In the genomic region with DNA sequence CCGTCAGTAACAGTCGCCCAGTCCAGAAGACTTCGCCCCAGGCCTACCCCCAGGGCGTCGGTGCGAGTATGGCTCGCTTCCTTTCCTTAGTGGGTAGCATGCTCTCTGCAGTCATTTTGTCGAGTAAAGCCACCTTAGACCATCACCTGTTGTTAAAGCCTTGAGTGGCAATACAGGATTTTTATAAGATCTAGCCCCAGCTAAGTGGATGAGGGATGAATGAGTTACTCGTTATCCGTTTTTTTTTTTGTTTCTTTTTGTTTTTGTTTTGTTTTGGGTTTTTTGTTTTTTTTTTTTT, we compare ENCODE assay signal across 8 cellular contexts. TPM values are rescaled to one million over a fixed set of nuclear protein-coding genes. Genes with fewer than 3 reads are reported as not detected.
DNase-seq lines count a peak whose midpoint lies in the region; ATAC-seq, FAIRE-seq and TF ChIP-seq lines count a peak whose summit lies in the region.

No MANE protein-coding gene starts in this region.

- peak overlapping the region; percentile 98 for H3K4me2 ChIP-seq in HepG2 (ENCODE audit: low read depth, low read length)

- no peak for ATAC-seq in heart left ventricle
- ATAC-seq in left ventricle myocardium superior, result no peak
- no peak for ATAC-seq in HepG2
- no peak for ATAC-seq in upper lobe of right lung
- ATAC-seq in HG03439 (IDR thresholded peaks at IDR 0.05; ENCODE audit: unreplicated experiment), result no peak
- ATAC-seq in GM21723 (IDR thresholded peaks at IDR 0.05; ENCODE audit: unreplicated experiment), result no peak
- ATAC-seq in GM19455 (IDR thresholded peaks at IDR 0.05; ENCODE audit: unreplicated experiment), result no peak

- no peaks in the 10 kb centered on the region for H3K9me3 ChIP-seq in heart left ventricle
- no peaks in the 10 kb centered on the region for H3K9me3 ChIP-seq in HepG2 (ENCODE audit: low read length)
- no peaks in the 10 kb centered on the region for H3K9me3 ChIP-seq in upper lobe of right lung

- POLR2A ChIA-PET in HepG2 (lab: Yijun Ruan, JAX), result interaction anchor here (0.7 to 3.1 kb wide), 25 partner anchors 8 to 177 kb away, joined by 3 to 24 read pairs (median 6); a partner anchor contains a TSS

- H3K4me1 ChIP-seq in heart left ventricle, result peaks cover 0 to 43% (median 25%) of the 10 kb centered on the region in 12 donors
- peaks cover 56% of the 10 kb centered on the region for H3K4me1 ChIP-seq in HepG2 (ENCODE audit: insufficient read depth, low read length)
- peaks cover 18% of the 10 kb centered on the region for H3K4me1 ChIP-seq in upper lobe of right lung

- peaks cover 41% of the 10 kb centered on the region for H3K79me2 ChIP-seq in HepG2 (ENCODE audit: insufficient read depth, low read length)

- TF ChIP-seq POLR2A in heart left ventricle (IDR thresholded peaks at IDR 0.05), result no peak
- TF ChIP-seq POLR2A in HepG2 (IDR thresholded peaks at IDR 0.05; ENCODE audit: insufficient read depth in 1 of 2, low read depth in 2 of 2, low read length in 2 of 2), result peak; percentile 51 to 87

- H3K36me3 ChIP-seq in heart left ventricle (peaks cover 0 to 43% (median 38%) of the 10 kb centered on the region in 9 donors), HepG2 (replicated peaks in 1 of 2; ENCODE audit: control insufficient read depth in 1 of 2, insufficient read depth in 2 of 2, low read length in 2 of 2) (peaks cover 8 to 15% of the 10 kb centered on the region in 2 experiments), upper lobe of right lung (peaks cover 38% of the 10 kb centered on the region)

- TF ChIP-seq CTCF in heart left ventricle (IDR thresholded peaks at IDR 0.05) (peak in 3 of 12 donors; percentile 0 to 10 (median 7)), astrocyte of the cerebellum (IDR thresholded peaks at IDR 0.05; ENCODE audit: low read depth, low read length, missing control alignments) (no peak), HepG2 (CRISPR knock-in tag; IDR thresholded peaks at IDR 0.05) (peak; percentile 34; the same call in 1 of the 2 replicates), upper lobe of right lung (IDR thresholded peaks at IDR 0.05) (no peak)

- H3K9ac ChIP-seq in HepG2 (ENCODE audit: insufficient read depth, low read depth, low read length), result peak overlapping the region; percentile 65

- DNase-seq in heart left ventricle (no peak), left ventricle myocardium superior (no peak), astrocyte of the cerebellum (ENCODE audit: low read depth) (no peak), HepG2 (ENCODE audit: low spot score) (no peak), upper lobe of right lung (no peak)

- no peak for TF ChIP-seq RAD21 in HepG2 (CRISPR knock-in tag; IDR thresholded peaks at IDR 0.05)

- H3K27ac ChIP-seq in heart left ventricle (peak overlapping the region in 11 of 12 donors; percentile 55 to 95 (median 91)), HepG2 (ENCODE audit: extremely low read length, insufficient read depth, low read length) (peak overlapping the region; percentile 79), upper lobe of right lung (peak overlapping the region; percentile 95)

- WGBS in heart left ventricle, 4 donors, result 1 to 2% (median 1%) methylated on average over 7 to 10 of the region's 10 CpGs
- 3% methylated on average over 8 of the region's 10 CpGs for WGBS in HepG2 (ENCODE audit: low lambda C conversion rate)

- TF ChIP-seq EP300 in HepG2 (IDR thresholded peaks at IDR 0.05; ENCODE audit: low read depth in 2 of 2, low read length in 2 of 2) (no peak), HepG2 (CRISPR knock-in tag; IDR thresholded peaks at IDR 0.05; ENCODE audit: borderline replicate concordance) (0 out of 2 replicates have a peak, but pooled peaks have one; percentile 3)

- in situ Hi-C loops in astrocyte of the cerebellum (cut with HindIII; ENCODE audit: low sequenced_read_pairs), result no loop called here
- in situ Hi-C loops in HepG2 (cut with HindIII; ENCODE audit: extremely low pct_ligation_motif_present, low pct_unique_long_range_greater_than_20kb), result no loop called here

- H3K4me3 ChIP-seq in heart left ventricle (peak overlapping the region in 11 of 12 donors; percentile 77 to 100 (median 96)), astrocyte of the cerebellum (ENCODE audit: low read depth, low read length) (peak overlapping the region; percentile 90), HepG2 (replicated peaks in 1 of 3; ENCODE audit: insufficient read depth in 1 of 3, low read depth in 2 of 3, low read length in 3 of 3) (peak overlapping the region; percentile 83 to 98 (median 91); a peak in 5 of 6 replicates), upper lobe of right lung (peak overlapping the region; percentile 96)

- H3K27me3 ChIP-seq in heart left ventricle (no peaks in the 10 kb centered on the region), HepG2 (ENCODE audit: control insufficient read depth in 1 of 2, insufficient read depth in 2 of 2, low read length in 2 of 2) (no peaks in the 10 kb centered on the region; a peak in 1 of 5 replicates), upper lobe of right lung (no peaks in the 10 kb centered on the region)

- CTCF ChIA-PET in HepG2 (lab: Yijun Ruan, JAX; ENCODE audit: low intra/inter-chr PET ratio, low total read pairs), result no interaction called here

- BruUV-seq in HepG2 (replicated peaks; lab: Mats Ljungman, UMichigan), result no TSS peak

- peaks cover 29% of the 10 kb centered on the region for H4K20me1 ChIP-seq in HepG2 (ENCODE audit: insufficient read depth, low read length)

- FAIRE-seq in HepG2 (lab: Jason Lieb, UNC), result no peak

- peak overlapping the region; percentile 93 for H2AFZ ChIP-seq in HepG2 (ENCODE audit: low read length)

- intact Hi-C loops in heart left ventricle (cut with DNase I), result loop anchor here in 1 of 10 donors (2.0 kb wide), 1 partner anchor 51 kb away; no protein-coding TSS in a partner anchor
- intact Hi-C loops in left ventricle myocardium superior (cut with micrococcal nuclease), result no loop called here
- intact Hi-C loops in HepG2 (cut with micrococcal nuclease; ENCODE audit: unreplicated experiment), result loop anchor here (5.0 to 10.0 kb wide), 2 partner anchors 42 to 51 kb away; a partner anchor contains a TSS
- intact Hi-C loops in upper lobe of right lung (cut with DNase I), result no loop called here

RNA-seq across cellular contexts. Expression of a gene that starts 0.3 kb away (rescaled TPM):
- total RNA-seq in heart left ventricle (1 to 10 TPM; 2.3 to 5.9 (median 3.6) TPM), left ventricle myocardium superior (3.5 TPM), HepG2 (2016; rRNA removed; fragmentation: Illumina TruSeq; extraction: Trizol) (27.5 and 37.1 TPM in 2 replicates), upper lobe of right lung (12.6 TPM)
- polyA plus RNA-seq in heart left ventricle (1 to 10 TPM; 1.1 to 1.9 TPM), HepG2 (2011; rRNA removed) (7.4 and 7.7 TPM in 2 replicates)
- 2.5 and 3.0 TPM in 2 replicates for total RNA-seq in HepG2 (2016; cell fraction: cytosol; rRNA removed; fragmentation: Illumina TruSeq; extraction: Trizol; ENCODE audit: low read depth)
- 25.7 and 35.1 TPM in 2 replicates for total RNA-seq in HepG2 (2016; cell fraction: insoluble cytoplasmic fraction; rRNA removed; fragmentation: Illumina TruSeq; extraction: Trizol)
- 6.3 and 7.6 TPM in 2 replicates for total RNA-seq in HepG2 (2016; cell fraction: membrane; rRNA removed; fragmentation: Illumina TruSeq; extraction: Trizol)
- 18.3 and 20.0 TPM in 2 replicates for total RNA-seq in HepG2 (2016; cell fraction: nucleus; rRNA removed; fragmentation: Illumina TruSeq; extraction: Trizol)
- 4.0 and 5.2 TPM in 2 replicates for polyA plus RNA-seq in HepG2 (2011; cell fraction: cytosol; rRNA removed)
- polyA plus RNA-seq in HepG2 (2011; cell fraction: nucleus; rRNA removed), result 5.7 and 5.8 TPM in 2 replicates
- 1.4 and 1.9 TPM in 2 replicates for polyA plus RNA-seq in HepG2 (2012)
- polyA plus RNA-seq in HepG2 (2016; cell fraction: cytosol; fragmentation: Illumina TruSeq; extraction: Trizol; ENCODE audit: low read depth), result 0.03 and 0.08 TPM in 2 replicates
- 2.2 and 2.6 TPM in 2 replicates for polyA plus RNA-seq in HepG2 (2016; cell fraction: insoluble cytoplasmic fraction; fragmentation: Illumina TruSeq; extraction: Trizol; ENCODE audit: low read depth)
- 0.37 and 0.49 TPM in 2 replicates for polyA plus RNA-seq in HepG2 (2016; cell fraction: membrane; fragmentation: Illumina TruSeq; extraction: Trizol; ENCODE audit: low read depth)
- 5.5 and 6.3 TPM in 2 replicates for polyA plus RNA-seq in HepG2 (2016; cell fraction: nucleus; fragmentation: Illumina TruSeq; extraction: Trizol; ENCODE audit: insufficient read depth, low read depth)
- 26.1 and 45.0 TPM in 2 replicates for polyA minus RNA-seq in HepG2 (2011; rRNA and poly(A)+ RNA removed; ENCODE audit: low replicate concordance)
- polyA minus RNA-seq in HepG2 (2011; cell fraction: cytosol; rRNA and poly(A)+ RNA removed), result 22.9 and 26.0 TPM in 2 replicates
- 10.8 and 17.8 TPM in 2 replicates for polyA minus RNA-seq in HepG2 (2011; cell fraction: nucleus; rRNA and poly(A)+ RNA removed)

RNA-seq across cellular contexts. Expression of a gene that starts 27.9 kb away (rescaled TPM):
- total RNA-seq in heart left ventricle (under 1 TPM in 1 of 9 donors, not detected in 8; 0.10 TPM), left ventricle myocardium superior (0.12 TPM), HepG2 (2016; rRNA removed; fragmentation: Illumina TruSeq; extraction: Trizol) (0.04 TPM in 1 of 2 replicates, not detected in the other), upper lobe of right lung (0.29 TPM)
- polyA plus RNA-seq in heart left ventricle (under 1 TPM in 1 of 2 donors, not detected in 1; 0.08 TPM), HepG2 (2011; rRNA removed) (0.05 and 0.08 TPM in 2 replicates)
- total RNA-seq in HepG2 (2016; cell fraction: cytosol; rRNA removed; fragmentation: Illumina TruSeq; extraction: Trizol; ENCODE audit: low read depth), result 0.09 TPM in 1 of 2 replicates, not detected in the other
- 0.04 and 0.09 TPM in 2 replicates for total RNA-seq in HepG2 (2016; cell fraction: insoluble cytoplasmic fraction; rRNA removed; fragmentation: Illumina TruSeq; extraction: Trizol)
- total RNA-seq in HepG2 (2016; cell fraction: membrane; rRNA removed; fragmentation: Illumina TruSeq; extraction: Trizol), result not detected in 2 replicates
- total RNA-seq in HepG2 (2016; cell fraction: nucleus; rRNA removed; fragmentation: Illumina TruSeq; extraction: Trizol), result not detected in 2 replicates
- polyA plus RNA-seq in HepG2 (2011; cell fraction: cytosol; rRNA removed), result 0.03 TPM in 1 of 2 replicates, not detected in the other
- 0.05 and 0.13 TPM in 2 replicates for polyA plus RNA-seq in HepG2 (2011; cell fraction: nucleus; rRNA removed)
- not detected in 2 replicates for polyA plus RNA-seq in HepG2 (2012)
- polyA plus RNA-seq in HepG2 (2016; cell fraction: cytosol; fragmentation: Illumina TruSeq; extraction: Trizol; ENCODE audit: low read depth), result not detected in 2 replicates
- polyA plus RNA-seq in HepG2 (2016; cell fraction: insoluble cytoplasmic fraction; fragmentation: Illumina TruSeq; extraction: Trizol; ENCODE audit: low read depth), result not detected in 2 replicates
- not detected in 2 replicates for polyA plus RNA-seq in HepG2 (2016; cell fraction: membrane; fragmentation: Illumina TruSeq; extraction: Trizol; ENCODE audit: low read depth)
- polyA plus RNA-seq in HepG2 (2016; cell fraction: nucleus; fragmentation: Illumina TruSeq; extraction: Trizol; ENCODE audit: insufficient read depth, low read depth), result not detected in 2 replicates
- polyA minus RNA-seq in HepG2 (2011; rRNA and poly(A)+ RNA removed; ENCODE audit: low replicate concordance), result 0.12 TPM in 1 of 2 replicates, not detected in the other
- polyA minus RNA-seq in HepG2 (2011; cell fraction: cytosol; rRNA and poly(A)+ RNA removed), result not detected in 2 replicates
- not detected in 2 replicates for polyA minus RNA-seq in HepG2 (2011; cell fraction: nucleus; rRNA and poly(A)+ RNA removed)

RNA-seq across cellular contexts. Expression of a gene that starts 29.5 kb away (rescaled TPM):
- 10 to 100 TPM; 16.0 to 26.7 (median 24.1) TPM for total RNA-seq in heart left ventricle
- polyA plus RNA-seq in heart left ventricle, result 10 to 100 TPM; 30.0 to 50.9 TPM
- 19.3 TPM for total RNA-seq in left ventricle myocardium superior
- 92.1 and 104 TPM in 2 replicates for total RNA-seq in HepG2 (2016; rRNA removed; fragmentation: Illumina TruSeq; extraction: Trizol)
- total RNA-seq in HepG2 (2016; cell fraction: cytosol; rRNA removed; fragmentation: Illumina TruSeq; extraction: Trizol; ENCODE audit: low read depth), result 128 and 164 TPM in 2 replicates
- 87.1 and 106 TPM in 2 replicates for total RNA-seq in HepG2 (2016; cell fraction: insoluble cytoplasmic fraction; rRNA removed; fragmentation: Illumina TruSeq; extraction: Trizol)
- 198 and 220 TPM in 2 replicates for total RNA-seq in HepG2 (2016; cell fraction: membrane; rRNA removed; fragmentation: Illumina TruSeq; extraction: Trizol)
- total RNA-seq in HepG2 (2016; cell fraction: nucleus; rRNA removed; fragmentation: Illumina TruSeq; extraction: Trizol), result 52.2 and 64.7 TPM in 2 replicates
- 119 and 126 TPM in 2 replicates for polyA plus RNA-seq in HepG2 (2011; rRNA removed)
- 116 and 145 TPM in 2 replicates for polyA plus RNA-seq in HepG2 (2011; cell fraction: cytosol; rRNA removed)
- polyA plus RNA-seq in HepG2 (2011; cell fraction: nucleus; rRNA removed), result 119 TPM in 2 replicates
- polyA plus RNA-seq in HepG2 (2012), result 77.4 and 82.6 TPM in 2 replicates
- polyA plus RNA-seq in HepG2 (2016; cell fraction: cytosol; fragmentation: Illumina TruSeq; extraction: Trizol; ENCODE audit: low read depth), result 148 and 199 TPM in 2 replicates
- polyA plus RNA-seq in HepG2 (2016; cell fraction: insoluble cytoplasmic fraction; fragmentation: Illumina TruSeq; extraction: Trizol; ENCODE audit: low read depth), result 108 and 113 TPM in 2 replicates
- 207 and 224 TPM in 2 replicates for polyA plus RNA-seq in HepG2 (2016; cell fraction: membrane; fragmentation: Illumina TruSeq; extraction: Trizol; ENCODE audit: low read depth)
- 109 and 119 TPM in 2 replicates for polyA plus RNA-seq in HepG2 (2016; cell fraction: nucleus; fragmentation: Illumina TruSeq; extraction: Trizol; ENCODE audit: insufficient read depth, low read depth)
- 36.5 and 43.6 TPM in 2 replicates for polyA minus RNA-seq in HepG2 (2011; rRNA and poly(A)+ RNA removed; ENCODE audit: low replicate concordance)
- polyA minus RNA-seq in HepG2 (2011; cell fraction: cytosol; rRNA and poly(A)+ RNA removed), result 32.3 and 34.1 TPM in 2 replicates
- polyA minus RNA-seq in HepG2 (2011; cell fraction: nucleus; rRNA and poly(A)+ RNA removed), result 48.5 and 53.7 TPM in 2 replicates
- 36.5 TPM for total RNA-seq in upper lobe of right lung

RNA-seq across cellular contexts. Expression of a gene that starts 52.7 kb away (rescaled TPM):
- total RNA-seq in heart left ventricle (10 to 100 TPM in 5 of 9 donors, 1 to 10 TPM in 4; 6.5 to 40.4 (median 12.5) TPM), left ventricle myocardium superior (10.2 TPM), HepG2 (2016; rRNA removed; fragmentation: Illumina TruSeq; extraction: Trizol) (46.5 and 149 TPM in 2 replicates), upper lobe of right lung (34.5 TPM)
- polyA plus RNA-seq in heart left ventricle (10 to 100 TPM; 11.4 to 25.2 TPM), HepG2 (2011; rRNA removed) (543 and 573 TPM in 2 replicates)
- total RNA-seq in HepG2 (2016; cell fraction: cytosol; rRNA removed; fragmentation: Illumina TruSeq; extraction: Trizol; ENCODE audit: low read depth), result 31.7 and 32.8 TPM in 2 replicates
- total RNA-seq in HepG2 (2016; cell fraction: insoluble cytoplasmic fraction; rRNA removed; fragmentation: Illumina TruSeq; extraction: Trizol), result 37.6 and 157 TPM in 2 replicates
- total RNA-seq in HepG2 (2016; cell fraction: membrane; rRNA removed; fragmentation: Illumina TruSeq; extraction: Trizol), result 42.3 and 48.1 TPM in 2 replicates
- 148 and 181 TPM in 2 replicates for total RNA-seq in HepG2 (2016; cell fraction: nucleus; rRNA removed; fragmentation: Illumina TruSeq; extraction: Trizol)
- polyA plus RNA-seq in HepG2 (2011; cell fraction: cytosol; rRNA removed), result 288 and 579 TPM in 2 replicates
- 3,059 and 4,867 TPM in 2 replicates for polyA plus RNA-seq in HepG2 (2011; cell fraction: nucleus; rRNA removed)
- 224 and 292 TPM in 2 replicates for polyA plus RNA-seq in HepG2 (2012)
- polyA plus RNA-seq in HepG2 (2016; cell fraction: cytosol; fragmentation: Illumina TruSeq; extraction: Trizol; ENCODE audit: low read depth), result 18.4 and 19.7 TPM in 2 replicates
- 46.0 and 56.5 TPM in 2 replicates for polyA plus RNA-seq in HepG2 (2016; cell fraction: insoluble cytoplasmic fraction; fragmentation: Illumina TruSeq; extraction: Trizol; ENCODE audit: low read depth)
- polyA plus RNA-seq in HepG2 (2016; cell fraction: membrane; fragmentation: Illumina TruSeq; extraction: Trizol; ENCODE audit: low read depth), result 32.1 and 36.5 TPM in 2 replicates
- polyA plus RNA-seq in HepG2 (2016; cell fraction: nucleus; fragmentation: Illumina TruSeq; extraction: Trizol; ENCODE audit: insufficient read depth, low read depth), result 597 and 623 TPM in 2 replicates
- polyA minus RNA-seq in HepG2 (2011; rRNA and poly(A)+ RNA removed; ENCODE audit: low replicate concordance), result 133 and 613 TPM in 2 replicates
- polyA minus RNA-seq in HepG2 (2011; cell fraction: cytosol; rRNA and poly(A)+ RNA removed), result 159 and 170 TPM in 2 replicates
- polyA minus RNA-seq in HepG2 (2011; cell fraction: nucleus; rRNA and poly(A)+ RNA removed), result 231 and 275 TPM in 2 replicates

RNA-seq across cellular contexts. Expression of a gene that starts 53.2 kb away (rescaled TPM):
- 10 to 100 TPM; 18.2 to 55.5 (median 34.7) TPM for total RNA-seq in heart left ventricle
- polyA plus RNA-seq in heart left ventricle, result 10 to 100 TPM in 1 of 2 donors, 1 to 10 TPM in 1; 8.3 to 39.7 TPM
- total RNA-seq in left ventricle myocardium superior, result 24.5 TPM
- total RNA-seq in HepG2 (2016; rRNA removed; fragmentation: Illumina TruSeq; extraction: Trizol), result 218 and 277 TPM in 2 replicates
- total RNA-seq in HepG2 (2016; cell fraction: cytosol; rRNA removed; fragmentation: Illumina TruSeq; extraction: Trizol; ENCODE audit: low read depth), result 24.5 and 29.0 TPM in 2 replicates
- total RNA-seq in HepG2 (2016; cell fraction: insoluble cytoplasmic fraction; rRNA removed; fragmentation: Illumina TruSeq; extraction: Trizol), result 218 and 232 TPM in 2 replicates
- 75.9 and 85.9 TPM in 2 replicates for total RNA-seq in HepG2 (2016; cell fraction: membrane; rRNA removed; fragmentation: Illumina TruSeq; extraction: Trizol)
- 147 and 157 TPM in 2 replicates for total RNA-seq in HepG2 (2016; cell fraction: nucleus; rRNA removed; fragmentation: Illumina TruSeq; extraction: Trizol)
- 111 and 143 TPM in 2 replicates for polyA plus RNA-seq in HepG2 (2011; rRNA removed)
- polyA plus RNA-seq in HepG2 (2011; cell fraction: cytosol; rRNA removed), result 98.4 and 118 TPM in 2 replicates
- 94.3 and 115 TPM in 2 replicates for polyA plus RNA-seq in HepG2 (2011; cell fraction: nucleus; rRNA removed)
- 93.3 and 115 TPM in 2 replicates for polyA plus RNA-seq in HepG2 (2012)
- polyA plus RNA-seq in HepG2 (2016; cell fraction: cytosol; fragmentation: Illumina TruSeq; extraction: Trizol; ENCODE audit: low read depth), result 12.6 and 14.2 TPM in 2 replicates
- polyA plus RNA-seq in HepG2 (2016; cell fraction: insoluble cytoplasmic fraction; fragmentation: Illumina TruSeq; extraction: Trizol; ENCODE audit: low read depth), result 183 and 215 TPM in 2 replicates
- 30.1 and 37.0 TPM in 2 replicates for polyA plus RNA-seq in HepG2 (2016; cell fraction: membrane; fragmentation: Illumina TruSeq; extraction: Trizol; ENCODE audit: low read depth)
- polyA plus RNA-seq in HepG2 (2016; cell fraction: nucleus; fragmentation: Illumina TruSeq; extraction: Trizol; ENCODE audit: insufficient read depth, low read depth), result 178 and 193 TPM in 2 replicates
- 364 TPM in 2 replicates for polyA minus RNA-seq in HepG2 (2011; rRNA and poly(A)+ RNA removed; ENCODE audit: low replicate concordance)
- 190 and 249 TPM in 2 replicates for polyA minus RNA-seq in HepG2 (2011; cell fraction: cytosol; rRNA and poly(A)+ RNA removed)
- 60.3 and 96.6 TPM in 2 replicates for polyA minus RNA-seq in HepG2 (2011; cell fraction: nucleus; rRNA and poly(A)+ RNA removed)
- total RNA-seq in upper lobe of right lung, result 112 TPM

Comparison
In these comparisons a context has a peak if more than half of its experiments do, and no peak if none do; other contexts are left out.
1. POLR2A ChIP-seq: peak in HepG2 (2 of 2); none in heart left ventricle (0 of 2).
2. Peak in every context shown above with its lines, with median percentiles within 50 percentile points of each other: H3K27ac ChIP-seq and H3K4me3 ChIP-seq.